1 cellular context compared by ENCODE assay signal in the genomic region with DNA sequence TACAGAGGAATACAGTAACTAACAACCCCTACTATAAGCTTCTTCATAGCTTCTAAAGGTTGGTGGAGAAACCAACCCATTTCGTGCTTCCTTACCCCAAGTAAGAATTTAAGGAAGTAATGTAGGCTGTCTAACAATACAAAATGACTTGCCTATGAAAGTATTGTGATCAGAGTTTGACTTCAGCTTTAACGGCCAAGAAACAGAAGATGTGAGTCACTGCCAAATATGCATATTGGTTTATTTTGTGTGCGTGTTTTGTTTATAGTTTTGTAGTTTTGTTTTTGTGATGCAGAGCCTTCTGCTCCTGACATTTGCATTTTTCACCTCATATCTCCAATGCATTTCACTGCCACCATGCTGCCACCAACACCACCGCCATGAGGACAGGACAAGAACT.
A peak's percentile ranks its signal among the peaks of the same experiment; 100 is the strongest.
TF ChIP-seq lines count a peak whose summit lies in the region.

No MANE protein-coding gene starts in this region.

TF ChIP-seq in IMR-90, 13 proteins besides CTCF, POLR2A, EP300 and RAD21:
- TF ChIP-seq FOS (IDR thresholded peaks at IDR 0.05; ENCODE audit: low read depth, low read length) (0 out of 2 replicates have a peak, but pooled peaks have one; percentile 12), RFX5 (IDR thresholded peaks at IDR 0.05; ENCODE audit: low read depth, low read length) (no peak)
